21 cellular contexts compared by ENCODE assay signal in genomic region chr19:13932911-13933393, GRCh38. TPM values are rescaled to one million over a fixed set of nuclear protein-coding genes. Genes with fewer than 3 reads are reported as not detected.
"Had no signal": no experiment of that assay in that cellular context is flagged by ENCODE, and none has a peak within 500 bp of the region (broad histone marks: within the 10 kb centered on the region; RNA-seq: fewer than 3 reads in every experiment).

No MANE protein-coding gene starts in this region.

- H3K9me3 Mint-ChIP-seq: activated naive CD4-positive, alpha-beta T cell treated with anti-CD3 and anti-CD28 coated beads, Interleukin-2, amount 50 U/mL, for 72 hours; activated T-cell treated with anti-CD3 and anti-CD28 coated beads, Interleukin-2, amount 50 U/mL, for 24 hours; natural killer cell treated with Interleukin-12 subunit alpha and Interleukin-12 subunit beta and Interleukin-15 and Interleukin-18, amount 100 ng/mL, for 72 hours; type B pancreatic cell had no signal

- DNase-seq: activated CD4-positive, alpha-beta T cell treated with anti-CD3 and anti-CD28 coated beads for 1 hour; activated CD4-positive, alpha-beta T cell treated with anti-CD3 and anti-CD28 coated beads, Interleukin-2, amount 50 U/mL, for 48 hours; activated CD8-positive, alpha-beta memory T cell treated with anti-CD3 and anti-CD28 coated beads, Interleukin-2, amount 10 ng/mL, durations not matched to agents 7 days and 5 days; activated effector memory CD4-positive, alpha-beta T cell treated with anti-CD3 and anti-CD28 coated beads, Interleukin-2, amount 50 U/mL, for 16 hours; activated T-cell treated with anti-CD3 and anti-CD28 coated beads, Interleukin-2, amount 50 U/mL, for 24 hours; amniotic stem cell; body of pancreas; central memory CD4-positive, alpha-beta T cell; effector CD4-positive, alpha-beta T cell; occipital lobe; stimulated activated CD4-positive, alpha-beta T cell treated with anti-CD3 and anti-CD28 coated beads, Interleukin-2, amount 100 ng/mL, for 24 hours; stimulated activated naive CD4-positive, alpha-beta T cell treated with Interleukin-2 at 50 U/mL for 16 hours had no signal

- ATAC-seq: activated CD8-positive, alpha-beta memory T cell treated with anti-CD3 and anti-CD28 coated beads, Interleukin-2, amount 10 ng/mL, durations not matched to agents 7 days and 5 days; activated naive CD4-positive, alpha-beta T cell treated with anti-CD3 and anti-CD28 coated beads, Interleukin-2, amount 50 U/mL, for 72 hours; body of pancreas; gastroesophageal sphincter; natural killer cell treated with Interleukin-12 subunit alpha and Interleukin-12 subunit beta and Interleukin-15 and Interleukin-18, amount 100 ng/mL, for 72 hours; sciatic nerve had no signal

- H3K36me3 Mint-ChIP-seq: activated naive CD4-positive, alpha-beta T cell treated with anti-CD3 and anti-CD28 coated beads, Interleukin-2, amount 50 U/mL, for 72 hours; natural killer cell treated with Interleukin-12 subunit alpha and Interleukin-12 subunit beta and Interleukin-15 and Interleukin-18, amount 100 ng/mL, for 72 hours; type B pancreatic cell had no signal

- H3K27ac ChIP-seq: body of pancreas, coronary artery, gastroesophageal sphincter, prostate gland had no signal

- H3K4me3 Mint-ChIP-seq: activated CD8-positive, alpha-beta memory T cell treated with anti-CD3 and anti-CD28 coated beads, Interleukin-2, amount 10 ng/mL, durations not matched to agents 7 days and 5 days; activated T-cell treated with anti-CD3 and anti-CD28 coated beads, Interleukin-2, amount 50 U/mL, for 24 hours; natural killer cell treated with Interleukin-12 subunit alpha and Interleukin-12 subunit beta and Interleukin-15 and Interleukin-18, amount 100 ng/mL, for 72 hours; type B pancreatic cell had no signal

- H3K27ac Mint-ChIP-seq: activated CD8-positive, alpha-beta memory T cell treated with anti-CD3 and anti-CD28 coated beads, Interleukin-2, amount 10 ng/mL, durations not matched to agents 7 days and 5 days; activated T-cell treated with anti-CD3 and anti-CD28 coated beads, Interleukin-2, amount 50 U/mL, for 24 hours; natural killer cell treated with Interleukin-12 subunit alpha and Interleukin-12 subunit beta and Interleukin-15 and Interleukin-18, amount 100 ng/mL, for 72 hours; type B pancreatic cell had no signal

- H3K4me3 ChIP-seq: body of pancreas, coronary artery, gastroesophageal sphincter, prostate gland had no signal

- H3K36me3 ChIP-seq: prostate gland had no signal

- H3K9me3 ChIP-seq: body of pancreas, gastroesophageal sphincter, prostate gland had no signal

- H3K4me1 ChIP-seq: body of pancreas, prostate gland had no signal

- H3K27me3 Mint-ChIP-seq: activated CD8-positive, alpha-beta memory T cell treated with anti-CD3 and anti-CD28 coated beads, Interleukin-2, amount 10 ng/mL, durations not matched to agents 7 days and 5 days had no signal

- FAIRE-seq: endothelial cell of umbilical vein had no signal

RNA-seq across cellular contexts. Expression of gene PODNL1, which starts 5.3 kb away (rescaled TPM):
- total RNA-seq: endothelial cell of umbilical vein, lung microvascular endothelial cell, occipital lobe had no signal

RNA-seq across cellular contexts. Expression of gene NANOS3, which starts 56.0 kb away (rescaled TPM):
- total RNA-seq: body of pancreas had no signal
